12 cellular contexts compared by ENCODE assay signal in the genomic region with DNA sequence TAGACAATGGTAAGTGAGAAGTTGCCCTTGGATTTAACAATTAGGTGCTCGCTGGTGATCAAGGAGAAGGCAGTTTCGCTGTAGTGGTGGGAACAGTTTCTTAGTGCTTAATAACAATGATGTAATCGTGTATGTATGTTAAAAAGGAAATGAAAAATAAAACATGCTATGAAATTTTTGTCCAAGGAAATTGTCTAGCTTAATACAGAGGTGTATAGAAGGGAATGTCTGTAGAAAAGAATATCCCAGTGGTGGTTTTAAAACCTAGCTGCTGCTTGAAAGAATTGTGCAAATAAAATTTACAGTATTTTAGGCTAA. TPM values are rescaled to one million over a fixed set of nuclear protein-coding genes. Genes with fewer than 3 reads are reported as not detected.
DNase-seq lines count a peak whose midpoint lies in the region; ATAC-seq and TF ChIP-seq lines count a peak whose summit lies in the region.
"Had no signal": no experiment of that assay in that cellular context is flagged by ENCODE, and none has a peak within 500 bp of the region (broad histone marks: within the 10 kb centered on the region; RNA-seq: fewer than 3 reads in every experiment).

No MANE protein-coding gene starts in this region.

- no peak for TF ChIP-seq EP300 in sigmoid colon (IDR thresholded peaks at IDR 0.05)

- intact Hi-C loops in CD14-positive monocyte (cut with micrococcal nuclease) = loop anchor here in 1 of 2 donors (10.0 kb wide), 1 partner anchor 52 kb away; a partner anchor contains a TSS
- intact Hi-C loops in breast epithelium (cut with DNase I; ENCODE audit: low total_unique reads) = no loop called here
- intact Hi-C loops in sigmoid colon (cut with DNase I) = no loop called here

- H3K4me1 ChIP-seq in breast epithelium (peaks cover 0 to 4% of the 10 kb centered on the region in 2 donors), sigmoid colon (peaks cover 0 to 22% (median 10%) of the 10 kb centered on the region in 4 donors)
- H3K4me1 ChIP-seq: neural progenitor cell had no signal

- no peak for ATAC-seq in GM21528 (IDR thresholded peaks at IDR 0.05; ENCODE audit: low FRiP score, unreplicated experiment)

- peaks cover 0 to 3% (median 0%) of the 10 kb centered on the region in 7 donors for H3K9me3 Mint-ChIP-seq in CD14-positive monocyte

- peaks cover 26 to 34% of the 10 kb centered on the region in 2 donors for H3K36me3 Mint-ChIP-seq in CD14-positive monocyte

- DNase-seq in CD14-positive monocyte (ENCODE audit: low spot score) (no peak), HL-60 (ENCODE audit: low read depth in 1 of 2, low spot score in 1 of 2) (no peak), breast epithelium (ENCODE audit: low spot score in 2 of 2) (no peak), sigmoid colon (no peak), NCI-H226 (no peak), 8988T (no peak)
- DNase-seq: DMS153; NCI-H1417 treated with DMSO at 0.1 percent for 48 hours; NCI-H82; stimulated activated CD4-positive, alpha-beta T cell treated with anti-CD3 and anti-CD28 coated beads, Interleukin-2, amount 100 ng/mL, for 24 hours had no signal

- TF ChIP-seq CTCF in CD14-positive monocyte (IDR thresholded peaks at IDR 0.05) = no peak
- no peak for TF ChIP-seq CTCF in HL-60 (IDR thresholded peaks at IDR 0.05; ENCODE audit: insufficient read depth, low read length)
- no peak for TF ChIP-seq CTCF in breast epithelium (IDR thresholded peaks at IDR 0.05)
- TF ChIP-seq CTCF in sigmoid colon (IDR thresholded peaks at IDR 0.05) = no peak

- H3K27me3 Mint-ChIP-seq in CD14-positive monocyte (ENCODE audit: low read depth in 3 of 3) = no peaks in the 10 kb centered on the region

- H3K27me3 ChIP-seq in HL-60 (ENCODE audit: insufficient read depth, poor library complexity, severe bottlenecking) = no peaks in the 10 kb centered on the region
- no peaks in the 10 kb centered on the region for H3K27me3 ChIP-seq in breast epithelium
- no peaks in the 10 kb centered on the region for H3K27me3 ChIP-seq in sigmoid colon
- H3K27me3 ChIP-seq: neural progenitor cell had no signal

- peaks cover 42% of the 10 kb centered on the region for H3K4me1 Mint-ChIP-seq in CD14-positive monocyte

- H3K36me3 ChIP-seq in breast epithelium (no peaks in the 10 kb centered on the region), sigmoid colon (peaks cover 0 to 5% (median 0%) of the 10 kb centered on the region in 4 donors)
- H3K36me3 ChIP-seq: neural progenitor cell had no signal

- no peak for TF ChIP-seq POLR2A in breast epithelium (IDR thresholded peaks at IDR 0.05)
- TF ChIP-seq POLR2A in sigmoid colon (IDR thresholded peaks at IDR 0.05) = no peak

- H3K4me3 ChIP-seq in HL-60 (replicated peaks; ENCODE audit: insufficient read depth, low read length) (no peak overlapping the region), breast epithelium (no peak overlapping the region), sigmoid colon (no peak overlapping the region)
- H3K4me3 ChIP-seq: neural progenitor cell had no signal

- peak overlapping the region; percentile 79 to 92 (median 88) for H3K27ac Mint-ChIP-seq in CD14-positive monocyte
- H3K27ac Mint-ChIP-seq: neural progenitor cell had no signal

- H3K4me3 Mint-ChIP-seq in CD14-positive monocyte = peak overlapping the region; percentile 17 to 73
- H3K4me3 Mint-ChIP-seq: neural progenitor cell had no signal

- WGBS in sigmoid colon, 2 donors = 52 to 88% methylated on average over 3 of the region's 3 CpGs

- no peaks in the 10 kb centered on the region for H3K9me3 ChIP-seq in breast epithelium
- H3K9me3 ChIP-seq in sigmoid colon = no peaks in the 10 kb centered on the region

- H3K27ac ChIP-seq in HL-60 (replicated peaks) = peak overlapping the region; percentile 70
- H3K27ac ChIP-seq in breast epithelium = peak overlapping the region; percentile 74 to 88
- peak overlapping the region in 3 of 4 donors; percentile 26 to 59 (median 55) for H3K27ac ChIP-seq in sigmoid colon
- H3K27ac ChIP-seq: neural progenitor cell had no signal

RNA-seq across cellular contexts. Expression of a gene that starts 53.1 kb away (rescaled TPM):
- polyA plus RNA-seq in CD14-positive monocyte (10 to 100 TPM; 13.8 to 26.4 TPM), sigmoid colon (10 to 100 TPM in 2 of 3 donors, 1 to 10 TPM in 1; 9.5 to 19.8 (median 10.8) TPM)
- total RNA-seq in breast epithelium (10 to 100 TPM; 36.8 to 64.5 (median 60.6) TPM), sigmoid colon (10 to 100 TPM; 22.1 to 30.3 (median 28.6) TPM)
